8 cellular contexts compared by ENCODE assay signal in the genomic region with DNA sequence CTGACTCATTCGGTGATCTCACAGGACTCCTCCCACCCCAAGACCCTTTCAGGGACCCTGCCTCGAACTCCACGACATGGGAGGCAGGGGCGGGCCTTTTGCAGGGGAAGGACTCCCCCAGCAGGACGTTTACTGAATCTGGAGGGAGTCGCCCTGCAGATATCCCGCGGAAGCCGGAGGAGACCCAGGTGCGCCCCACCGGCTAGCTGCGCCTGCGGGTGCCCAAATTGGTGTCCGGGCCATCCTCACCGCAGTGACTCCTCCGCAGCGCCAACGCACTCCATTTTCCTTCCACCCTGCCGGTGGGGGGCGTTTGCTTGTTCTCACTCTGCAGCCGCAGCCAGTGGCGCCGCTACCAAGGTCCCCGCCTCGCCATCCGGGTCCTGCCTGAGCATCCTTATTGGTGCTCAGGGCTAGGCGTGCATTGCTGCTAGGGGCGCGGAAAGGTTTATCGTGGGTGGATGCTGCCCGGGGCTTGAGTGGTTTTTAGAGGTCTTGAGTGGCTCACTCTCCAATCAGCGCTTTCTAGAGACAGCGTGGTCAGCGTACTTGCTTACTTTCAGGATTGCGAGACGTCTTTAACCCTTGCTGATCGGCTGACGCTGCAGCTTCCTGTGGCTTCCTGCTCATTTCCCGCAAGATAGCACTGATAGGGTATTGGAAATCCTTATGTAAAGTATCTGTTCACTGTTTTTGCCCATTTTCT.
DNase-seq lines count a peak whose midpoint lies in the region; ATAC-seq and TF ChIP-seq lines count a peak whose summit lies in the region.

No MANE protein-coding gene starts in this region.

- H3K27ac Mint-ChIP-seq in activated CD4-positive, alpha-beta memory T cell treated with anti-CD3 and anti-CD28 coated beads, Interleukin-2, amount 10 ng/mL, durations not matched to agents 7 days and 5 days, result peak overlapping the region; percentile 34

- peaks cover 18% of the 10 kb centered on the region for H3K4me1 Mint-ChIP-seq in activated CD4-positive, alpha-beta memory T cell treated with anti-CD3 and anti-CD28 coated beads, Interleukin-2, amount 10 ng/mL, durations not matched to agents 7 days and 5 days

- peaks cover 44% of the 10 kb centered on the region for H3K27me3 Mint-ChIP-seq in activated CD4-positive, alpha-beta memory T cell treated with anti-CD3 and anti-CD28 coated beads, Interleukin-2, amount 10 ng/mL, durations not matched to agents 7 days and 5 days

- CTCF ChIA-PET in activated CD4-positive, alpha-beta memory T cell treated with anti-CD3 and anti-CD28 coated beads, Interleukin-2, amount 10 ng/mL, durations not matched to agents 7 days and 5 days (lab: Charles Lee), result no interaction called here

- peak; percentile 19 for DNase-seq in NCI-H1436 (lab: John Stamatoyannopoulos, UW)
- no peak for DNase-seq in NCI-H1436 treated with DMSO at 0.1 percent for 48 hours (lab: John Stamatoyannopoulos, UW)
- DNase-seq in NCI-H2227 (lab: John Stamatoyannopoulos, UW; ENCODE audit: unreplicated experiment), result peak; percentile 98
- DNase-seq in activated CD4-positive, alpha-beta memory T cell treated with anti-CD3 and anti-CD28 coated beads, Interleukin-2, amount 10 ng/mL, durations not matched to agents 7 days and 5 days, result peak; percentile 84
- peak; percentile 88 for DNase-seq in lung (ENCODE audit: low spot score)
- peak; percentile 37 to 74 (median 46) for DNase-seq in stimulated activated CD4-positive, alpha-beta T cell treated with anti-CD3 and anti-CD28 coated beads, TNF-alpha, amount 100 ng/mL, for 24 hours (ENCODE audit: low read depth in 3 of 3)

- peaks cover 3 to 12% of the 10 kb centered on the region in 2 donors for H3K4me1 ChIP-seq in duodenal mucosa (ENCODE audit: control insufficient read depth in 1 of 2, insufficient read depth in 2 of 2, low read length in 2 of 2)
- H3K4me1 ChIP-seq in lung (ENCODE audit: control insufficient read depth in 2 of 2, insufficient read depth in 2 of 2, low read length in 2 of 2), result peaks cover 0 to 5% of the 10 kb centered on the region in 2 donors

- H3K9me3 Mint-ChIP-seq in activated CD4-positive, alpha-beta memory T cell treated with anti-CD3 and anti-CD28 coated beads, Interleukin-2, amount 10 ng/mL, durations not matched to agents 7 days and 5 days, result no peaks in the 10 kb centered on the region

- H3K4me3 ChIP-seq in duodenal mucosa (ENCODE audit: low read depth in 1 of 2, low read length in 2 of 2) (peak overlapping the region; percentile 63 to 64), lung (no peak overlapping the region)

- H3K9me3 ChIP-seq in duodenal mucosa (ENCODE audit: control insufficient read depth in 1 of 2, low read length in 2 of 2) (no peaks in the 10 kb centered on the region), lung (ENCODE audit: control insufficient read depth in 2 of 2, insufficient read depth in 1 of 2, low read length in 1 of 2) (peaks cover 0 to 3% of the 10 kb centered on the region in 2 donors)

- ATAC-seq in HG02943 (IDR thresholded peaks at IDR 0.05; ENCODE audit: low read depth, unreplicated experiment) (peak; percentile 94), lung (ENCODE audit: insufficient read depth, low FRiP score) (peak; percentile 97)

- H3K27me3 ChIP-seq in duodenal mucosa (ENCODE audit: control insufficient read depth in 1 of 2, insufficient read depth in 2 of 2, low read length in 2 of 2) (peaks cover 20 to 21% of the 10 kb centered on the region in 2 donors), lung (ENCODE audit: control insufficient read depth, insufficient read depth) (no peaks in the 10 kb centered on the region)

- 2% methylated on average over 39 of the region's 39 CpGs for WGBS in lung, 2 donors

- POLR2A ChIA-PET in activated CD4-positive, alpha-beta memory T cell treated with anti-CD3 and anti-CD28 coated beads, Interleukin-2, amount 10 ng/mL, durations not matched to agents 7 days and 5 days (lab: Charles Lee), result interaction anchor here (1.0 kb wide), 1 partner anchor 25 kb away, joined by 3 read pairs; no protein-coding TSS in a partner anchor

- peak overlapping the region; percentile 75 for H3K4me3 Mint-ChIP-seq in activated CD4-positive, alpha-beta memory T cell treated with anti-CD3 and anti-CD28 coated beads, Interleukin-2, amount 10 ng/mL, durations not matched to agents 7 days and 5 days

- H3K36me3 ChIP-seq in duodenal mucosa (ENCODE audit: control insufficient read depth in 1 of 2, insufficient read depth in 2 of 2, low read length in 2 of 2), result no peaks in the 10 kb centered on the region
- H3K36me3 ChIP-seq in lung (ENCODE audit: control insufficient read depth in 2 of 2, insufficient read depth in 2 of 2, low read length in 2 of 2), result no peaks in the 10 kb centered on the region

- no peak overlapping the region for H3K9ac ChIP-seq in duodenal mucosa (ENCODE audit: low read depth in 1 of 2, low read length in 2 of 2)

- TF ChIP-seq CTCF in lung (IDR thresholded peaks at IDR 0.05; ENCODE audit: control extremely low read depth, extremely low read depth), result no peak

- H3K27ac ChIP-seq in duodenal mucosa (ENCODE audit: low read depth, low read length), result no peak overlapping the region
- no peak overlapping the region for H3K27ac ChIP-seq in lung (ENCODE audit: low read depth in 1 of 2, low read length in 1 of 2)

- H3K36me3 Mint-ChIP-seq in activated CD4-positive, alpha-beta memory T cell treated with anti-CD3 and anti-CD28 coated beads, Interleukin-2, amount 10 ng/mL, durations not matched to agents 7 days and 5 days (ENCODE audit: low read depth), result no peaks in the 10 kb centered on the region
